In the genomic region with DNA sequence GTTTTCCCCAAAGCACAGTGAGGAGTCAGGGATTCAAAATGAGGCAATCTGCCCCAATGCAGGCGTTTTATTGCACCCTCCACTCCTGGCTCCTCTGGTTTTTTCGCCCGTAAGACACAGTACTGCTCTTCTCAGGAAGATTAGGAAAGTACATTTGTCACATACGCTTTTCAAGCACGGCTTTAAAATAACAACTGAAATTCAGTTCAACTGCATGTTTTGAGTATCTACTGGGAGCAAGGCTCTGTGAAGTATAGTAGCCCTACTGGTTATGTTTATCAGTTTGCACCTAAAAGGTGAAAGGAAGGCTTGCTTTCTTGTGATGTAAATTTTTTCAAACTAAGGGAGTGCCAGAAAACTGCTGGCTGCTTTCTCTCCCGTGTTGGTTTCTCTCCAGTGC, we compare ENCODE assay signal across 8 cellular contexts. TPM values are rescaled to one million over a fixed set of nuclear protein-coding genes. Genes with fewer than 3 reads are reported as not detected.
A peak's percentile ranks its signal among the peaks of the same experiment; 100 is the strongest.
DNase-seq lines count a peak whose midpoint lies in the region; ATAC-seq, FAIRE-seq and TF ChIP-seq lines count a peak whose summit lies in the region.

No MANE protein-coding gene starts in this region.

- H3K27me3 ChIP-seq in WERI-Rb-1 (ENCODE audit: insufficient read depth, low read depth, severe bottlenecking) = no peaks in the 10 kb centered on the region
- no peaks in the 10 kb centered on the region for H3K27me3 ChIP-seq in sigmoid colon

- peaks cover 2% of the 10 kb centered on the region for H3K36me3 Mint-ChIP-seq in activated naive CD4-positive, alpha-beta T cell treated with anti-CD3 and anti-CD28 coated beads, Interleukin-2, amount 50 U/mL, for 24 hours

- H3K4me3 ChIP-seq in WERI-Rb-1 (ENCODE audit: low read depth, low read length) (peak overlapping the region; percentile 61), sigmoid colon (peak overlapping the region; percentile 69 to 98 (median 85))

- no peaks in the 10 kb centered on the region for H3K36me3 ChIP-seq in WERI-Rb-1
- H3K36me3 ChIP-seq in sigmoid colon = no peaks in the 10 kb centered on the region

- H3K9me3 Mint-ChIP-seq in activated naive CD4-positive, alpha-beta T cell treated with anti-CD3 and anti-CD28 coated beads, Interleukin-2, amount 50 U/mL, for 24 hours = no peaks in the 10 kb centered on the region

- intact Hi-C loops in sigmoid colon (cut with DNase I) = loop anchor here (2.0 kb wide), 2 partner anchors 209 to 301 kb away; no protein-coding TSS in a partner anchor

- peak overlapping the region; percentile 92 for H3K4me3 Mint-ChIP-seq in activated naive CD4-positive, alpha-beta T cell treated with anti-CD3 and anti-CD28 coated beads, Interleukin-2, amount 50 U/mL, for 24 hours

- DNase-seq in activated naive CD4-positive, alpha-beta T cell treated with anti-CD3 and anti-CD28 coated beads, Interleukin-2, amount 50 U/mL, for 16 hours = no peak
- DNase-seq in WERI-Rb-1 (no peak), frontal cortex (ENCODE audit: low spot score in 2 of 2) (peak; percentile 6 to 45), sigmoid colon (no peak), NOMO-1 treated with dmso at 0.1 percent for 144 hours (lab: John Stamatoyannopoulos, UW; ENCODE audit: unreplicated experiment) (no peak), DMS153 treated with DMSO at 0.1 percent for 48 hours (lab: John Stamatoyannopoulos, UW; ENCODE audit: unreplicated experiment) (no peak)

- no peak for TF ChIP-seq EP300 in sigmoid colon (IDR thresholded peaks at IDR 0.05)

- no peaks in the 10 kb centered on the region for H3K27me3 Mint-ChIP-seq in activated naive CD4-positive, alpha-beta T cell treated with anti-CD3 and anti-CD28 coated beads, Interleukin-2, amount 50 U/mL, for 24 hours

- peaks cover 27% of the 10 kb centered on the region for H3K4me1 Mint-ChIP-seq in activated naive CD4-positive, alpha-beta T cell treated with anti-CD3 and anti-CD28 coated beads, Interleukin-2, amount 50 U/mL, for 24 hours

- H3K27ac Mint-ChIP-seq in activated naive CD4-positive, alpha-beta T cell treated with anti-CD3 and anti-CD28 coated beads, Interleukin-2, amount 50 U/mL, for 24 hours = peak overlapping the region; percentile 94

- no peak for TF ChIP-seq POLR2A in sigmoid colon (IDR thresholded peaks at IDR 0.05)

- H3K4me1 ChIP-seq in sigmoid colon = peaks cover 3 to 28% (median 20%) of the 10 kb centered on the region in 4 donors

- TF ChIP-seq CTCF in WERI-Rb-1 (IDR thresholded peaks at IDR 0.05; ENCODE audit: low read depth, low read length) = no peak
- TF ChIP-seq CTCF in sigmoid colon (IDR thresholded peaks at IDR 0.05) = no peak

- ATAC-seq in GM18867 (IDR thresholded peaks at IDR 0.05; ENCODE audit: unreplicated experiment) = no peak

- peak overlapping the region; percentile 97; the same call in 1 of the 2 replicates for H3K27ac ChIP-seq in WERI-Rb-1
- H3K27ac ChIP-seq in sigmoid colon = peak overlapping the region; percentile 97 to 99 (median 99)

- FAIRE-seq in frontal cortex (lab: Jason Lieb, UNC) = no peak

- H3K9me3 ChIP-seq in WERI-Rb-1 (ENCODE audit: severe bottlenecking) (no peaks in the 10 kb centered on the region), sigmoid colon (no peaks in the 10 kb centered on the region)

- 1 to 4% methylated on average over 6 of the region's 6 CpGs for WGBS in sigmoid colon, 2 donors

RNA-seq across cellular contexts. Expression of a gene that starts 1.9 kb away (rescaled TPM):
- total RNA-seq in frontal cortex = 35.1 TPM
- total RNA-seq in sigmoid colon = 10 to 100 TPM; 55.7 to 81.3 (median 62.3) TPM
- 1 to 10 TPM; 3.5 to 9.1 (median 3.6) TPM for polyA plus RNA-seq in sigmoid colon

Comparison
In these comparisons a context has a peak if more than half of its experiments do, and no peak if none do; other contexts are left out.
1. DNase-seq: peak in frontal cortex (2 of 2); none in activated naive CD4-positive, alpha-beta T cell treated with anti-CD3 and anti-CD28 coated beads, Interleukin-2, amount 50 U/mL, for 16 hours (single experiment), WERI-Rb-1 (single experiment), sigmoid colon (single experiment), NOMO-1 treated with dmso at 0.1 percent for 144 hours (single experiment) and DMS153 treated with DMSO at 0.1 percent for 48 hours (single experiment).